8 cellular contexts compared by ENCODE assay signal in the genomic region with DNA sequence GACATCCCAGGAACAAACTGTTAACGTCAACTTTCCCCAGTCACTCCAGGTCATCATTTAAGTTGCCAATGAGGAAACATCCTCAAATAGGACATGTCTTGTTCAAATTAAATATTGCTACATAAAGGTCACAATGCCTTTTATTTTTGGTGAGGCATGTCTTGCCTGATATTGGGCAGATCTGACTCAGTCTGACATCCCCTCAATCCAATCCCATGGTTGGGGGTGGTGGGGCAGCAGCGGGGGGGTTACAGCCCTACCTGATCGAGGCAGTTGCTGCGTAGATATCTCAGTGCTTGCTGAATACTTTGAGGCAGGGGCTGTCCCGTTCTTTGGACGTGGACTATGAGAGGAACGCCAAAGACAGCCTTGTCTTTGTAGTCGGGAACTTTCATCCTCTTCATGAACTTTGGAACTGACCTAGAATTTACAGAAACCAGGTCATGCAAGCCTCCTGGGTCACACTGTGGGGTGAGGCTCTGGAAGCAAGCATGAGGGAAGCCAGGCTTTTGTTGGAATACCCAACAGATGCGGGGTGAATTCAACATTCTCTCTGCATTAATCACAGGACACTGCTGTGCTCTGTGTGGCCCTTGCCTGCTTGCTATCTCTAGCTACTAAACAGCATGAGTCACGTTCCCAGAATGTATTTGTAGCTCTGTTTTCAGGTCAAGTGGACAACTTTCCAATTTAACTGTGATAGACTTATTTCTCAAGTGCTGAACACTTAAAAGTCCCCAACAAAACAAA.
DNase-seq lines count a peak whose midpoint lies in the region; ATAC-seq and TF ChIP-seq lines count a peak whose summit lies in the region.

No MANE protein-coding gene starts in this region.

- no peak for TF ChIP-seq POLR2A in HCT116 (IDR thresholded peaks at IDR 0.05; ENCODE audit: borderline replicate concordance, extremely low read depth, insufficient read depth, insufficient read length)
- peak in 1 of 2 donors; percentile 44 for TF ChIP-seq POLR2A in adrenal gland (IDR thresholded peaks at IDR 0.05)
- TF ChIP-seq POLR2A in erythroblast (IDR thresholded peaks at IDR 0.05; ENCODE audit: low read length): no peak

- POLR2A ChIA-PET in HCT116 (lab: Charles Lee): interaction anchor here (0.9 to 1.1 kb wide), 2 partner anchors 12 to 14 kb away, joined by 3 read pairs; no protein-coding TSS in a partner anchor

- H3K9me3 ChIP-seq in HCT116 (ENCODE audit: control insufficient read depth in 1 of 2, insufficient read depth in 1 of 2, low read depth in 1 of 2, low read length in 2 of 2): no peaks in the 10 kb centered on the region
- no peaks in the 10 kb centered on the region for H3K9me3 ChIP-seq in adrenal gland (replicated peaks in 1 of 3)

- H2AFZ ChIP-seq in HCT116 (ENCODE audit: low read depth, low read length, poor library complexity, severe bottlenecking): no peak overlapping the region

- no peaks in the 10 kb centered on the region for H3K79me2 ChIP-seq in HCT116 (ENCODE audit: insufficient read depth, low read length)

- 23 to 31% (median 27%) methylated on average over 6 to 10 of the region's 10 CpGs for WGBS in adrenal gland, 4 donors

- no peaks in the 10 kb centered on the region for H4K20me1 ChIP-seq in HCT116 (ENCODE audit: insufficient read depth)

- H3K27me3 ChIP-seq in HCT116 (ENCODE audit: insufficient read depth, low read length) (no peaks in the 10 kb centered on the region), adrenal gland (no peaks in the 10 kb centered on the region)

- ATAC-seq in HCT116 (peak; percentile 98), GM18873 (IDR thresholded peaks at IDR 0.05; ENCODE audit: low FRiP score, unreplicated experiment) (no peak), HG03457 (IDR thresholded peaks at IDR 0.05; ENCODE audit: unreplicated experiment) (no peak)

- peaks cover 28 to 47% of the 10 kb centered on the region in 2 experiments for H3K4me1 ChIP-seq in HCT116 (ENCODE audit: control insufficient read depth in 1 of 2, insufficient read depth in 2 of 2, low read length in 2 of 2)
- peaks cover 40 to 74% of the 10 kb centered on the region in 2 donors for H3K4me1 ChIP-seq in adrenal gland (replicated peaks in 1 of 2)

- RAD21 ChIA-PET in HCT116 (lab: Charles Lee; ENCODE audit: low non-redundant PET in 1 of 2, low total read pairs in 2 of 2, uncharacterized antibody in 2 of 2, unreplicated experiment in 2 of 2): no interaction called here

- TF ChIP-seq RAD21 in HCT116 (IDR thresholded peaks at IDR 0.05; ENCODE audit: low read depth): peak; percentile 29; the same call in 1 of the 2 replicates

- intact Hi-C loops in HCT116 (cut with micrococcal nuclease) (no loop called here), adrenal gland (cut with DNase I) (no loop called here)

- CTCF ChIA-PET in HCT116 (lab: Charles Lee): no interaction called here

- no peak for TF ChIP-seq CTCF in HCT116 (IDR thresholded peaks at IDR 0.05 in 2 of 3, conservative IDR thresholded peaks at IDR 0.05 in 1 of 3; ENCODE audit: borderline replicate concordance in 1 of 3, insufficient read depth in 1 of 3, low read depth in 2 of 3, low read length in 2 of 3)
- TF ChIP-seq CTCF in adrenal gland (IDR thresholded peaks at IDR 0.05): no peak

- H3K36me3 ChIP-seq in HCT116 (ENCODE audit: control insufficient read depth in 1 of 2, insufficient read depth in 2 of 2, low read length in 2 of 2) (no peaks in the 10 kb centered on the region), adrenal gland (replicated peaks in 1 of 2) (peaks cover 0 to 17% of the 10 kb centered on the region in 2 donors)

- peak overlapping the region; percentile 69 for H3K27ac ChIP-seq in HCT116 (ENCODE audit: low read depth, low read length)
- H3K27ac ChIP-seq in adrenal gland: peak overlapping the region; percentile 56 to 95 (median 88)

- H3K9ac ChIP-seq in HCT116 (ENCODE audit: low read length): peak overlapping the region; percentile 49

- BruUV-seq in HCT116 (replicated peaks; lab: Mats Ljungman, UMichigan): no TSS peak

- H3K4me3 ChIP-seq in HCT116 (replicated peaks in 1 of 2; ENCODE audit: low read depth in 1 of 2, low read length in 2 of 2): peak overlapping the region; percentile 1 to 50; a peak in 2 of 4 replicates
- no peak overlapping the region for H3K4me3 ChIP-seq in adrenal gland

- H3K9me2 ChIP-seq in HCT116 (ENCODE audit: insufficient read depth): no peaks in the 10 kb centered on the region

- DNase-seq in HCT116 (ENCODE audit: low read depth, low spot score) (peak; percentile 87), adrenal gland (peak; percentile 72 to 95 (median 92)), iPS DF 4.7 (ENCODE audit: extremely low read depth, low spot score) (peak; percentile 30), smooth muscle cell of the brain vasculature (ENCODE audit: low read depth, low spot score) (peak; percentile 88), erythroblast (lab: John Stamatoyannopoulos, UW) (no peak)
- DNase-seq in activated CD8-positive, alpha-beta memory T cell treated with anti-CD3 and anti-CD28 coated beads for 24 hours: no peak

- peak overlapping the region; percentile 77 for H3K4me2 ChIP-seq in HCT116 (ENCODE audit: low read length)

TF ChIP-seq in HCT116, 20 proteins besides CTCF, POLR2A, EP300 and RAD21:
- TF ChIP-seq, protein P1, sequence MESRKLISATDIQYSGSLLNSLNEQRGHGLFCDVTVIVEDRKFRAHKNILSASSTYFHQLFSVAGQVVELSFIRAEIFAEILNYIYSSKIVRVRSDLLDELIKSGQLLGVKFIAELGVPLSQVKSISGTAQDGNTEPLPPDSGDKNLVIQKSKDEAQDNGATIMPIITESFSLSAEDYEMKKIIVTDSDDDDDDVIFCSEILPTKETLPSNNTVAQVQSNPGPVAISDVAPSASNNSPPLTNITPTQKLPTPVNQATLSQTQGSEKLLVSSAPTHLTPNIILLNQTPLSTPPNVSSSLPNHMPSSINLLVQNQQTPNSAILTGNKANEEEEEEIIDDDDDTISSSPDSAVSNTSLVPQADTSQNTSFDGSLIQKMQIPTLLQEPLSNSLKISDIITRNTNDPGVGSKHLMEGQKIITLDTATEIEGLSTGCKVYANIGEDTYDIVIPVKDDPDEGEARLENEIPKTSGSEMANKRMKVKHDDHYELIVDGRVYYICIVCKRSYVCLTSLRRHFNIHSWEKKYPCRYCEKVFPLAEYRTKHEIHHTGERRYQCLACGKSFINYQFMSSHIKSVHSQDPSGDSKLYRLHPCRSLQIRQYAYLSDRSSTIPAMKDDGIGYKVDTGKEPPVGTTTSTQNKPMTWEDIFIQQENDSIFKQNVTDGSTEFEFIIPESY (IDR thresholded peaks at IDR 0.05; ENCODE audit: extremely low read depth, insufficient replicate concordance, low read length): no peak
- peak; percentile 90 for TF ChIP-seq JUND (IDR thresholded peaks at IDR 0.05)
- TF ChIP-seq SIN3A (IDR thresholded peaks at IDR 0.05; ENCODE audit: low read depth): peak; percentile 57; the same call in 1 of the 2 replicates
- TF ChIP-seq, protein P2, sequence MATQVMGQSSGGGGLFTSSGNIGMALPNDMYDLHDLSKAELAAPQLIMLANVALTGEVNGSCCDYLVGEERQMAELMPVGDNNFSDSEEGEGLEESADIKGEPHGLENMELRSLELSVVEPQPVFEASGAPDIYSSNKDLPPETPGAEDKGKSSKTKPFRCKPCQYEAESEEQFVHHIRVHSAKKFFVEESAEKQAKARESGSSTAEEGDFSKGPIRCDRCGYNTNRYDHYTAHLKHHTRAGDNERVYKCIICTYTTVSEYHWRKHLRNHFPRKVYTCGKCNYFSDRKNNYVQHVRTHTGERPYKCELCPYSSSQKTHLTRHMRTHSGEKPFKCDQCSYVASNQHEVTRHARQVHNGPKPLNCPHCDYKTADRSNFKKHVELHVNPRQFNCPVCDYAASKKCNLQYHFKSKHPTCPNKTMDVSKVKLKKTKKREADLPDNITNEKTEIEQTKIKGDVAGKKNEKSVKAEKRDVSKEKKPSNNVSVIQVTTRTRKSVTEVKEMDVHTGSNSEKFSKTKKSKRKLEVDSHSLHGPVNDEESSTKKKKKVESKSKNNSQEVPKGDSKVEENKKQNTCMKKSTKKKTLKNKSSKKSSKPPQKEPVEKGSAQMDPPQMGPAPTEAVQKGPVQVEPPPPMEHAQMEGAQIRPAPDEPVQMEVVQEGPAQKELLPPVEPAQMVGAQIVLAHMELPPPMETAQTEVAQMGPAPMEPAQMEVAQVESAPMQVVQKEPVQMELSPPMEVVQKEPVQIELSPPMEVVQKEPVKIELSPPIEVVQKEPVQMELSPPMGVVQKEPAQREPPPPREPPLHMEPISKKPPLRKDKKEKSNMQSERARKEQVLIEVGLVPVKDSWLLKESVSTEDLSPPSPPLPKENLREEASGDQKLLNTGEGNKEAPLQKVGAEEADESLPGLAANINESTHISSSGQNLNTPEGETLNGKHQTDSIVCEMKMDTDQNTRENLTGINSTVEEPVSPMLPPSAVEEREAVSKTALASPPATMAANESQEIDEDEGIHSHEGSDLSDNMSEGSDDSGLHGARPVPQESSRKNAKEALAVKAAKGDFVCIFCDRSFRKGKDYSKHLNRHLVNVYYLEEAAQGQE (IDR thresholded peaks at IDR 0.05; ENCODE audit: low read depth): no peak
- TF ChIP-seq, protein P3, sequence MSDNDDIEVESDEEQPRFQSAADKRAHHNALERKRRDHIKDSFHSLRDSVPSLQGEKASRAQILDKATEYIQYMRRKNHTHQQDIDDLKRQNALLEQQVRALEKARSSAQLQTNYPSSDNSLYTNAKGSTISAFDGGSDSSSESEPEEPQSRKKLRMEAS (IDR thresholded peaks at IDR 0.05): peak; percentile 39; the same call in 1 of the 2 replicates
- TF ChIP-seq EGR1 (IDR thresholded peaks at IDR 0.05; ENCODE audit: low read depth): no peak
- peak; percentile 59 for TF ChIP-seq TCF7L2 (IDR thresholded peaks at IDR 0.05; ENCODE audit: borderline replicate concordance, extremely low read depth, insufficient read depth, insufficient read length)
- TF ChIP-seq SRF (IDR thresholded peaks at IDR 0.05; ENCODE audit: low read depth): 0 out of 2 replicates have a peak, but pooled peaks have one; percentile 42
- TF ChIP-seq CBX3 (IDR thresholded peaks at IDR 0.05; ENCODE audit: low read depth): peak; percentile 89
- peak; percentile 30; the same call in 1 of the 2 replicates for TF ChIP-seq POLR2AphosphoS5 (IDR thresholded peaks at IDR 0.05; ENCODE audit: low read depth, low read length)
- no peak for TF ChIP-seq ZNF274 (IDR thresholded peaks at IDR 0.05; ENCODE audit: low read depth, low read length)
- peak; percentile 90 for TF ChIP-seq FOSL1 (IDR thresholded peaks at IDR 0.05; ENCODE audit: low read depth)
- TF ChIP-seq CEBPB (IDR thresholded peaks at IDR 0.05; ENCODE audit: low read depth): peak; percentile 42; the same call in 1 of the 2 replicates
- TF ChIP-seq EZH2 (IDR thresholded peaks at IDR 0.05): no peak
- TF ChIP-seq SP1 (IDR thresholded peaks at IDR 0.05; ENCODE audit: low read depth): peak; percentile 83

Comparison
In these comparisons a context has a peak if more than half of its experiments do, and no peak if none do; other contexts are left out.
1. DNase-seq: peak in HCT116 (single experiment), adrenal gland (7 of 7), iPS DF 4.7 (single experiment) and smooth muscle cell of the brain vasculature (single experiment); none in activated CD8-positive, alpha-beta memory T cell treated with anti-CD3 and anti-CD28 coated beads for 24 hours (single experiment) and erythroblast (0 of 2).
2. H3K4me3 ChIP-seq: peak in HCT116 (2 of 2); none in adrenal gland (0 of 4).